ENCODE assay signal across 8 cellular contexts in genomic region chrX:3920424-3921017, GRCh38.
DNase-seq lines count a peak whose midpoint lies in the region; ATAC-seq and TF ChIP-seq lines count a peak whose summit lies in the region.
"Not testable (repeated sequence)": the region's sequence is repeated elsewhere in the genome, so short reads cannot be mapped to it uniquely, and the experiment has no call there.

No MANE protein-coding gene starts in this region.

- not testable (repeated sequence) for H3K27me3 ChIP-seq in RWPE2 (ENCODE audit: insufficient read depth, poor library complexity, severe bottlenecking)

- not testable (repeated sequence) for H3K36me3 ChIP-seq in RWPE2 (ENCODE audit: low read depth)

- H3K4me1 ChIP-seq in RWPE2 (ENCODE audit: insufficient read depth, poor library complexity, severe bottlenecking): not testable (repeated sequence)

- H3K4me3 Mint-ChIP-seq in effector memory CD8-positive, alpha-beta T cell; naive thymus-derived CD8-positive, alpha-beta T cell: not testable (repeated sequence)

- not testable (repeated sequence) for TF ChIP-seq CTCF in RWPE2 (IDR thresholded peaks at IDR 0.05; ENCODE audit: poor library complexity, severe bottlenecking)

- H3K9me3 Mint-ChIP-seq in effector memory CD8-positive, alpha-beta T cell; naive thymus-derived CD8-positive, alpha-beta T cell: not testable (repeated sequence)

- not testable (repeated sequence) for H3K9me3 ChIP-seq in RWPE2 (ENCODE audit: severe bottlenecking)

- not testable (repeated sequence) for H3K4me1 Mint-ChIP-seq in effector memory CD8-positive, alpha-beta T cell (ENCODE audit: low read depth in 2 of 2); naive thymus-derived CD8-positive, alpha-beta T cell

- DNase-seq in RWPE2 (ENCODE audit: low spot score); effector memory CD8-positive, alpha-beta T cell; naive thymus-derived CD8-positive, alpha-beta T cell: not testable (repeated sequence)

- POLR2A ChIA-PET in naive thymus-derived CD8-positive, alpha-beta T cell (lab: Charles Lee): not testable (repeated sequence)

- H3K36me3 Mint-ChIP-seq in effector memory CD8-positive, alpha-beta T cell (ENCODE audit: insufficient read depth); naive thymus-derived CD8-positive, alpha-beta T cell: not testable (repeated sequence)

- not testable (repeated sequence) for H3K27me3 Mint-ChIP-seq in effector memory CD8-positive, alpha-beta T cell; naive thymus-derived CD8-positive, alpha-beta T cell

- H3K4me3 ChIP-seq in RWPE2 (ENCODE audit: severe bottlenecking): not testable (repeated sequence)

- not testable (repeated sequence) for H3K27ac ChIP-seq in RWPE2 (ENCODE audit: poor library complexity, severe bottlenecking)

- not testable (repeated sequence) for H3K27ac Mint-ChIP-seq in effector memory CD8-positive, alpha-beta T cell; naive thymus-derived CD8-positive, alpha-beta T cell

- ATAC-seq in GM18499 (IDR thresholded peaks at IDR 0.05; ENCODE audit: insufficient read depth, unreplicated experiment): peak; percentile 89
- peak; percentile 97 for ATAC-seq in GM19328 (IDR thresholded peaks at IDR 0.05; ENCODE audit: unreplicated experiment)
- ATAC-seq in GM21576 (IDR thresholded peaks at IDR 0.05; ENCODE audit: unreplicated experiment): peak; percentile 97
- ATAC-seq in HG02884 (IDR thresholded peaks at IDR 0.05; ENCODE audit: unreplicated experiment): peak; percentile 95
- peak; percentile 98 for ATAC-seq in HG03196 (IDR thresholded peaks at IDR 0.05; ENCODE audit: unreplicated experiment)
- ATAC-seq in RWPE2 (ENCODE audit: low read depth): peak; percentile 86
- ATAC-seq in effector memory CD8-positive, alpha-beta T cell (replicated peaks): peak; percentile 90
- ATAC-seq in naive thymus-derived CD8-positive, alpha-beta T cell: peak; percentile 96
